Comparison of ENCODE assay signal across 15 cellular contexts in the genomic region with DNA sequence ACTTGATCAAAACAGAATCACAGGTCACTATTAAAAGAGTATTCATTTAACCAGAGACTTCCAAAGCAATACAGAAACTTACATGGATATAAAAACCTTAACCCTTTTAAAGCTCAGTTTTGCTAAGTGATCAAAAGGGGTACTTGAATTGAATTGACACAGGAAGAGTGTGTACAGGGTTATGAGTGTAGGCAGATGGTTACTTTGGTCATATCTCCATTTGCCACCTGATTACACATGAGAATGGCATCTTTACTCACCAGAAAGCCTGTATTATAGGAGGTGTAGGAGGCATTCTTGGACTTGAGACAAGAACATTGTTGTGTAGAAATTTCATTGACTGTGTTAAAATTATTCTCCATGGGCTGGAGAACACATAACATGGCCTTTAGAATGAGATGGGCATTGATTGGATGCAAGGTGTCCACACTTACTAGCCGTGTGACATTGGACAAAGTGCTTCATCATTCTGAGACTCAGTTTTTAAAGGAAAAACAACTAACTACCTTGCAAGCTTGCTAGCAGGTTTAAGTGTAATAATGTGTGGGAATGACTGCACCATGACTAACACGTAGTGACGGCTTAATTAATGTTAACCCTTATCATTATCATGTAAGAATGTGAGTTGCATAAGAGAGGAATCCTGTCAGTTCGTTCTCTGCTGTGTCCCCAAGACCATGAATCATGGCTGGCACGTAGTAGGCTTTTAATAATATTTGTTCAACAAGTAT. TPM values are rescaled to one million over a fixed set of nuclear protein-coding genes. Genes with fewer than 3 reads are reported as not detected.
DNase-seq lines count a peak whose midpoint lies in the region; TF ChIP-seq lines count a peak whose summit lies in the region.
"Not testable (repeated sequence)": the region's sequence is repeated elsewhere in the genome, so short reads cannot be mapped to it uniquely, and the experiment has no call there.
"Had no signal": no experiment of that assay in that cellular context is flagged by ENCODE, and none has a peak within 500 bp of the region (broad histone marks: within the 10 kb centered on the region; RNA-seq: fewer than 3 reads in every experiment).

No MANE protein-coding gene starts in this region.

- H3K9me3 Mint-ChIP-seq in progenitor cell of endocrine pancreas (ENCODE audit: low read depth): not testable (repeated sequence)

- not testable (repeated sequence) for TF ChIP-seq CTCF in brain microvascular endothelial cell (IDR thresholded peaks at IDR 0.05; ENCODE audit: low read depth, low read length, missing control alignments); esophagus squamous epithelium (IDR thresholded peaks at IDR 0.05); progenitor cell of endocrine pancreas (IDR thresholded peaks at IDR 0.05; ENCODE audit: unreplicated experiment)

- H3K27me3 ChIP-seq in brain microvascular endothelial cell (replicated peaks); esophagus squamous epithelium: not testable (repeated sequence)

- not testable (repeated sequence) for H3K27me3 Mint-ChIP-seq in progenitor cell of endocrine pancreas

- not testable (repeated sequence) for H3K4me3 ChIP-seq in brain microvascular endothelial cell (ENCODE audit: low read depth, low read length); esophagus squamous epithelium

- H3K36me3 Mint-ChIP-seq in progenitor cell of endocrine pancreas (ENCODE audit: insufficient read depth): not testable (repeated sequence)

- intact Hi-C loops in esophagus squamous epithelium (cut with DNase I): not testable (repeated sequence)

- H3K27ac Mint-ChIP-seq in progenitor cell of endocrine pancreas: peak overlapping the region; percentile 1

- not testable (repeated sequence) for H3K36me3 ChIP-seq in brain microvascular endothelial cell (replicated peaks); esophagus squamous epithelium

- peaks cover 0 to 13% (median 0%) of the 10 kb centered on the region in 3 donors for H3K4me1 ChIP-seq in esophagus squamous epithelium

- not testable (repeated sequence) for TF ChIP-seq POLR2A in esophagus squamous epithelium (IDR thresholded peaks at IDR 0.05)

- DNase-seq in A172 (ENCODE audit: low spot score) (peak; percentile 93), ELR (ENCODE audit: low read depth) (peak; percentile 66), LHCN-M2 (ENCODE audit: low read depth) (peak; percentile 48), RPMI7951 (ENCODE audit: low read depth) (peak; percentile 52), brain microvascular endothelial cell (peak; percentile 58), iris pigment epithelial cell (ENCODE audit: low read depth) (peak; percentile 81)
- DNase-seq in esophagus squamous epithelium (lab: John Stamatoyannopoulos, UW); progenitor cell of endocrine pancreas (ENCODE audit: low spot score, unreplicated experiment): not testable (repeated sequence)

- H3K4me3 Mint-ChIP-seq in progenitor cell of endocrine pancreas (ENCODE audit: low read depth): not testable (repeated sequence)

- not testable (repeated sequence) for H3K9me3 ChIP-seq in esophagus squamous epithelium

- H3K4me1 Mint-ChIP-seq in progenitor cell of endocrine pancreas (ENCODE audit: low read depth): not testable (repeated sequence)

- in situ Hi-C loops in brain microvascular endothelial cell (cut with HindIII; ENCODE audit: low pct_ligation_motif_present, low sequenced_read_pairs): not testable (repeated sequence)

- H3K27ac ChIP-seq in brain microvascular endothelial cell (peak overlapping the region; percentile 49), esophagus squamous epithelium (peak overlapping the region in 3 of 4 donors; percentile 33 to 59 (median 46))

- WGBS in esophagus squamous epithelium, 2 donors: 29 to 43% methylated on average over 3 to 5 of the region's 5 CpGs

RNA-seq across cellular contexts. Expression of gene NPIPB8, which starts 1.6 kb away (rescaled TPM):
- total RNA-seq in A172 (2014; rRNA removed; shearing (Covaris generic)): 0.14 TPM in 1 of 2 replicates, not detected in the other
- total RNA-seq in LHCN-M2 (2014; rRNA removed) (0.06 and 0.34 TPM in 2 replicates), esophagus squamous epithelium (under 1 TPM in 1 of 4 donors, not detected in 3; 0.22 TPM), progenitor cell of endocrine pancreas (0.77 and 1.3 TPM in 2 replicates)
- polyA plus RNA-seq in LHCN-M2 (2012): not detected
- not detected in 2 replicates for total RNA-seq in RPMI7951 (2014; rRNA removed; shearing (Covaris generic))
- total RNA-seq: adrenal gland, cardiac muscle cell, SK-MEL-5, skeletal muscle tissue had no signal
- polyA plus RNA-seq: adrenal gland, GM23338, heart right ventricle had no signal

RNA-seq across cellular contexts. Expression of gene SULT1A1, which starts 26.4 kb away (rescaled TPM):
- total RNA-seq in A172 (2014; rRNA removed; shearing (Covaris generic)): 94.4 and 111 TPM in 2 replicates
- total RNA-seq in LHCN-M2 (2014; rRNA removed): 3.3 and 7.1 TPM in 2 replicates
- 5.7 TPM for polyA plus RNA-seq in LHCN-M2 (2012)
- not detected in 2 replicates for total RNA-seq in RPMI7951 (2014; rRNA removed; shearing (Covaris generic))
- total RNA-seq in esophagus squamous epithelium: 10 to 100 TPM in 2 of 4 donors, 1 to 10 TPM in 2; 4.1 to 17.2 (median 8.3) TPM
- total RNA-seq in progenitor cell of endocrine pancreas: 19.8 and 20.9 TPM in 2 replicates

RNA-seq across cellular contexts. Expression of gene SULT1A2, which starts 39.4 kb away (rescaled TPM):
- 0.17 and 0.21 TPM in 2 replicates for total RNA-seq in A172 (2014; rRNA removed; shearing (Covaris generic))
- not detected in 2 replicates for total RNA-seq in LHCN-M2 (2014; rRNA removed)
- polyA plus RNA-seq in LHCN-M2 (2012): 0.09 TPM
- total RNA-seq in RPMI7951 (2014; rRNA removed; shearing (Covaris generic)): not detected in 2 replicates
- total RNA-seq in esophagus squamous epithelium: under 1 TPM in 3 of 4 donors, not detected in 1; 0.26 to 0.49 (median 0.38) TPM
- 3.2 and 3.9 TPM in 2 replicates for total RNA-seq in progenitor cell of endocrine pancreas
- total RNA-seq: SK-MEL-5 had no signal
- polyA plus RNA-seq: CD8-positive, alpha-beta memory T cell had no signal
